Comparison of ENCODE assay signal across 1 cellular context in the genomic region with DNA sequence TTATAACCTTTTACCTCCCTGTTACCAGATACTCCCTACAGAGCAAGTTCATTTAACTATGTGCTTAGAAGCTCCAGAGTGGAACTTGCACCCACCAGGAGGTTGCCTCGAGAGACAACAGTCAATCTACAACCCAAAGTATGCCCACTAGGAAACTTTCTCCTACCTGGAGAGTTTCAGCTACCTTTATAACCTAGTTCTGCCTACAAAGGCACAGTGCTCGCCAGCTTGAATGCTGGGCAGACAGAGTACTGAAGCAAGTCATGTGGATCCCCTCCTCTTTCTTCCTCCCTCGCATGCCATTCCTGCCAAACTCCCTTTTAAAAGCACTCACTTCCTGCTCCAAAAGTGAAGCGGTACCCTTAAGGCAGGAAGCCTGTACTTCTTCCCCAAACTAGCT.
TF ChIP-seq lines count a peak whose summit lies in the region.

No MANE protein-coding gene starts in this region.

TF ChIP-seq in WTC11, 78 proteins besides CTCF, POLR2A, EP300 and RAD21 (continued from another document and continues in another):
- TF ChIP-seq, protein P1, sequence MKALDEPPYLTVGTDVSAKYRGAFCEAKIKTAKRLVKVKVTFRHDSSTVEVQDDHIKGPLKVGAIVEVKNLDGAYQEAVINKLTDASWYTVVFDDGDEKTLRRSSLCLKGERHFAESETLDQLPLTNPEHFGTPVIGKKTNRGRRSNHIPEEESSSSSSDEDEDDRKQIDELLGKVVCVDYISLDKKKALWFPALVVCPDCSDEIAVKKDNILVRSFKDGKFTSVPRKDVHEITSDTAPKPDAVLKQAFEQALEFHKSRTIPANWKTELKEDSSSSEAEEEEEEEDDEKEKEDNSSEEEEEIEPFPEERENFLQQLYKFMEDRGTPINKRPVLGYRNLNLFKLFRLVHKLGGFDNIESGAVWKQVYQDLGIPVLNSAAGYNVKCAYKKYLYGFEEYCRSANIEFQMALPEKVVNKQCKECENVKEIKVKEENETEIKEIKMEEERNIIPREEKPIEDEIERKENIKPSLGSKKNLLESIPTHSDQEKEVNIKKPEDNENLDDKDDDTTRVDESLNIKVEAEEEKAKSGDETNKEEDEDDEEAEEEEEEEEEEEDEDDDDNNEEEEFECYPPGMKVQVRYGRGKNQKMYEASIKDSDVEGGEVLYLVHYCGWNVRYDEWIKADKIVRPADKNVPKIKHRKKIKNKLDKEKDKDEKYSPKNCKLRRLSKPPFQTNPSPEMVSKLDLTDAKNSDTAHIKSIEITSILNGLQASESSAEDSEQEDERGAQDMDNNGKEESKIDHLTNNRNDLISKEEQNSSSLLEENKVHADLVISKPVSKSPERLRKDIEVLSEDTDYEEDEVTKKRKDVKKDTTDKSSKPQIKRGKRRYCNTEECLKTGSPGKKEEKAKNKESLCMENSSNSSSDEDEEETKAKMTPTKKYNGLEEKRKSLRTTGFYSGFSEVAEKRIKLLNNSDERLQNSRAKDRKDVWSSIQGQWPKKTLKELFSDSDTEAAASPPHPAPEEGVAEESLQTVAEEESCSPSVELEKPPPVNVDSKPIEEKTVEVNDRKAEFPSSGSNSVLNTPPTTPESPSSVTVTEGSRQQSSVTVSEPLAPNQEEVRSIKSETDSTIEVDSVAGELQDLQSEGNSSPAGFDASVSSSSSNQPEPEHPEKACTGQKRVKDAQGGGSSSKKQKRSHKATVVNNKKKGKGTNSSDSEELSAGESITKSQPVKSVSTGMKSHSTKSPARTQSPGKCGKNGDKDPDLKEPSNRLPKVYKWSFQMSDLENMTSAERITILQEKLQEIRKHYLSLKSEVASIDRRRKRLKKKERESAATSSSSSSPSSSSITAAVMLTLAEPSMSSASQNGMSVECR (CRISPR knock-in tag; IDR thresholded peaks at IDR 0.05; ENCODE audit: borderline replicate concordance) = no peak
- no peak for TF ChIP-seq ZNF416 (CRISPR knock-in tag; IDR thresholded peaks at IDR 0.05)
- peak; percentile 77 for TF ChIP-seq ZNF423 (CRISPR knock-in tag; IDR thresholded peaks at IDR 0.05)
- no peak for TF ChIP-seq ZNF219 (CRISPR knock-in tag; IDR thresholded peaks at IDR 0.05; ENCODE audit: borderline replicate concordance)
- TF ChIP-seq, protein P2, sequence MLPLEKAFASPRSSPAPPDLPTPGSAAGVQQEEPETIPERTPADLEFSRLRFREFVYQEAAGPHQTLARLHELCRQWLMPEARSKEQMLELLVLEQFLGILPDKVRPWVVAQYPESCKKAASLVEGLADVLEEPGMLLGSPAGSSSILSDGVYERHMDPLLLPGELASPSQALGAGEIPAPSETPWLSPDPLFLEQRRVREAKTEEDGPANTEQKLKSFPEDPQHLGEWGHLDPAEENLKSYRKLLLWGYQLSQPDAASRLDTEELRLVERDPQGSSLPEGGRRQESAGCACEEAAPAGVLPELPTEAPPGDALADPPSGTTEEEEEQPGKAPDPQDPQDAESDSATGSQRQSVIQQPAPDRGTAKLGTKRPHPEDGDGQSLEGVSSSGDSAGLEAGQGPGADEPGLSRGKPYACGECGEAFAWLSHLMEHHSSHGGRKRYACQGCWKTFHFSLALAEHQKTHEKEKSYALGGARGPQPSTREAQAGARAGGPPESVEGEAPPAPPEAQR (CRISPR knock-in tag; IDR thresholded peaks at IDR 0.05) = no peak
- TF ChIP-seq RORB (CRISPR knock-in tag; IDR thresholded peaks at IDR 0.05) = no peak
- no peak for TF ChIP-seq CREB1 (CRISPR knock-in tag; IDR thresholded peaks at IDR 0.05)
- peak; percentile 81; the same call in 1 of the 2 replicates for TF ChIP-seq TEAD1 (CRISPR knock-in tag; IDR thresholded peaks at IDR 0.05)
- TF ChIP-seq, protein P3, sequence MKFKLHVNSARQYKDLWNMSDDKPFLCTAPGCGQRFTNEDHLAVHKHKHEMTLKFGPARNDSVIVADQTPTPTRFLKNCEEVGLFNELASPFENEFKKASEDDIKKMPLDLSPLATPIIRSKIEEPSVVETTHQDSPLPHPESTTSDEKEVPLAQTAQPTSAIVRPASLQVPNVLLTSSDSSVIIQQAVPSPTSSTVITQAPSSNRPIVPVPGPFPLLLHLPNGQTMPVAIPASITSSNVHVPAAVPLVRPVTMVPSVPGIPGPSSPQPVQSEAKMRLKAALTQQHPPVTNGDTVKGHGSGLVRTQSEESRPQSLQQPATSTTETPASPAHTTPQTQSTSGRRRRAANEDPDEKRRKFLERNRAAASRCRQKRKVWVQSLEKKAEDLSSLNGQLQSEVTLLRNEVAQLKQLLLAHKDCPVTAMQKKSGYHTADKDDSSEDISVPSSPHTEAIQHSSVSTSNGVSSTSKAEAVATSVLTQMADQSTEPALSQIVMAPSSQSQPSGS (CRISPR knock-in tag; IDR thresholded peaks at IDR 0.05; ENCODE audit: borderline replicate concordance, low read depth) = no peak
- TF ChIP-seq SOX15 (CRISPR knock-in tag; IDR thresholded peaks at IDR 0.05) = no peak
- TF ChIP-seq, protein P4, sequence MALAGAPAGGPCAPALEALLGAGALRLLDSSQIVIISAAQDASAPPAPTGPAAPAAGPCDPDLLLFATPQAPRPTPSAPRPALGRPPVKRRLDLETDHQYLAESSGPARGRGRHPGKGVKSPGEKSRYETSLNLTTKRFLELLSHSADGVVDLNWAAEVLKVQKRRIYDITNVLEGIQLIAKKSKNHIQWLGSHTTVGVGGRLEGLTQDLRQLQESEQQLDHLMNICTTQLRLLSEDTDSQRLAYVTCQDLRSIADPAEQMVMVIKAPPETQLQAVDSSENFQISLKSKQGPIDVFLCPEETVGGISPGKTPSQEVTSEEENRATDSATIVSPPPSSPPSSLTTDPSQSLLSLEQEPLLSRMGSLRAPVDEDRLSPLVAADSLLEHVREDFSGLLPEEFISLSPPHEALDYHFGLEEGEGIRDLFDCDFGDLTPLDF (CRISPR knock-in tag; IDR thresholded peaks at IDR 0.05) = no peak
- TF ChIP-seq OVOL2 (CRISPR knock-in tag; IDR thresholded peaks at IDR 0.05; ENCODE audit: borderline replicate concordance) = no peak
- no peak for TF ChIP-seq NFATC4 (CRISPR knock-in tag; IDR thresholded peaks at IDR 0.05)
- TF ChIP-seq, protein P5, sequence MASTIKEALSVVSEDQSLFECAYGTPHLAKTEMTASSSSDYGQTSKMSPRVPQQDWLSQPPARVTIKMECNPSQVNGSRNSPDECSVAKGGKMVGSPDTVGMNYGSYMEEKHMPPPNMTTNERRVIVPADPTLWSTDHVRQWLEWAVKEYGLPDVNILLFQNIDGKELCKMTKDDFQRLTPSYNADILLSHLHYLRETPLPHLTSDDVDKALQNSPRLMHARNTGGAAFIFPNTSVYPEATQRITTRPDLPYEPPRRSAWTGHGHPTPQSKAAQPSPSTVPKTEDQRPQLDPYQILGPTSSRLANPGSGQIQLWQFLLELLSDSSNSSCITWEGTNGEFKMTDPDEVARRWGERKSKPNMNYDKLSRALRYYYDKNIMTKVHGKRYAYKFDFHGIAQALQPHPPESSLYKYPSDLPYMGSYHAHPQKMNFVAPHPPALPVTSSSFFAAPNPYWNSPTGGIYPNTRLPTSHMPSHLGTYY (CRISPR knock-in tag; IDR thresholded peaks at IDR 0.05) = no peak
- no peak for TF ChIP-seq GABPB1 (CRISPR knock-in tag; IDR thresholded peaks at IDR 0.05)
- TF ChIP-seq, protein P6, sequence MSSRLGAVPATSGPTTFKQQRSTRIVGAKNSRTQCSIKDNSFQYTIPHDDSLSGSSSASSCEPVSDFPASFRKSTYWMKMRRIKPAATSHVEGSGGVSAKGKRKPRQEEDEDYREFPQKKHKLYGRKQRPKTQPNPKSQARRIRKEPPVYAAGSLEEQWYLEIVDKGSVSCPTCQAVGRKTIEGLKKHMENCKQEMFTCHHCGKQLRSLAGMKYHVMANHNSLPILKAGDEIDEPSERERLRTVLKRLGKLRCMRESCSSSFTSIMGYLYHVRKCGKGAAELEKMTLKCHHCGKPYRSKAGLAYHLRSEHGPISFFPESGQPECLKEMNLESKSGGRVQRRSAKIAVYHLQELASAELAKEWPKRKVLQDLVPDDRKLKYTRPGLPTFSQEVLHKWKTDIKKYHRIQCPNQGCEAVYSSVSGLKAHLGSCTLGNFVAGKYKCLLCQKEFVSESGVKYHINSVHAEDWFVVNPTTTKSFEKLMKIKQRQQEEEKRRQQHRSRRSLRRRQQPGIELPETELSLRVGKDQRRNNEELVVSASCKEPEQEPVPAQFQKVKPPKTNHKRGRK (CRISPR knock-in tag; IDR thresholded peaks at IDR 0.05; ENCODE audit: borderline replicate concordance) = no peak
- TF ChIP-seq CREM (CRISPR knock-in tag; IDR thresholded peaks at IDR 0.05) = no peak
- TF ChIP-seq ZNF396 (CRISPR knock-in tag; IDR thresholded peaks at IDR 0.05; ENCODE audit: borderline replicate concordance) = no peak
- TF ChIP-seq, protein P7, sequence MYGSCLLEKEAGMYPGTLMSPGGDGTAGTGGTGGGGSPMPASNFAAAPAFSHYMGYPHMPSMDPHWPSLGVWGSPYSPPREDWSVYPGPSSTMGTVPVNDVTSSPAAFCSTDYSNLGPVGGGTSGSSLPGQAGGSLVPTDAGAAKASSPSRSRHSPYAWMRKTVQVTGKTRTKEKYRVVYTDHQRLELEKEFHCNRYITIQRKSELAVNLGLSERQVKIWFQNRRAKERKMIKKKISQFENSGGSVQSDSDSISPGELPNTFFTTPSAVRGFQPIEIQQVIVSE (CRISPR knock-in tag; IDR thresholded peaks at IDR 0.05; ENCODE audit: borderline replicate concordance) = no peak
- no peak for TF ChIP-seq KAT7 (CRISPR knock-in tag; IDR thresholded peaks at IDR 0.05; ENCODE audit: borderline replicate concordance)
- no peak for TF ChIP-seq MYBL2 (CRISPR knock-in tag; IDR thresholded peaks at IDR 0.05)
- no peak for TF ChIP-seq NR2C2 (CRISPR knock-in tag; IDR thresholded peaks at IDR 0.05)
- TF ChIP-seq, protein P8, sequence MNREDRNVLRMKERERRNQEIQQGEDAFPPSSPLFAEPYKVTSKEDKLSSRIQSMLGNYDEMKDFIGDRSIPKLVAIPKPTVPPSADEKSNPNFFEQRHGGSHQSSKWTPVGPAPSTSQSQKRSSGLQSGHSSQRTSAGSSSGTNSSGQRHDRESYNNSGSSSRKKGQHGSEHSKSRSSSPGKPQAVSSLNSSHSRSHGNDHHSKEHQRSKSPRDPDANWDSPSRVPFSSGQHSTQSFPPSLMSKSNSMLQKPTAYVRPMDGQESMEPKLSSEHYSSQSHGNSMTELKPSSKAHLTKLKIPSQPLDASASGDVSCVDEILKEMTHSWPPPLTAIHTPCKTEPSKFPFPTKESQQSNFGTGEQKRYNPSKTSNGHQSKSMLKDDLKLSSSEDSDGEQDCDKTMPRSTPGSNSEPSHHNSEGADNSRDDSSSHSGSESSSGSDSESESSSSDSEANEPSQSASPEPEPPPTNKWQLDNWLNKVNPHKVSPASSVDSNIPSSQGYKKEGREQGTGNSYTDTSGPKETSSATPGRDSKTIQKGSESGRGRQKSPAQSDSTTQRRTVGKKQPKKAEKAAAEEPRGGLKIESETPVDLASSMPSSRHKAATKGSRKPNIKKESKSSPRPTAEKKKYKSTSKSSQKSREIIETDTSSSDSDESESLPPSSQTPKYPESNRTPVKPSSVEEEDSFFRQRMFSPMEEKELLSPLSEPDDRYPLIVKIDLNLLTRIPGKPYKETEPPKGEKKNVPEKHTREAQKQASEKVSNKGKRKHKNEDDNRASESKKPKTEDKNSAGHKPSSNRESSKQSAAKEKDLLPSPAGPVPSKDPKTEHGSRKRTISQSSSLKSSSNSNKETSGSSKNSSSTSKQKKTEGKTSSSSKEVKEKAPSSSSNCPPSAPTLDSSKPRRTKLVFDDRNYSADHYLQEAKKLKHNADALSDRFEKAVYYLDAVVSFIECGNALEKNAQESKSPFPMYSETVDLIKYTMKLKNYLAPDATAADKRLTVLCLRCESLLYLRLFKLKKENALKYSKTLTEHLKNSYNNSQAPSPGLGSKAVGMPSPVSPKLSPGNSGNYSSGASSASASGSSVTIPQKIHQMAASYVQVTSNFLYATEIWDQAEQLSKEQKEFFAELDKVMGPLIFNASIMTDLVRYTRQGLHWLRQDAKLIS (CRISPR knock-in tag; IDR thresholded peaks at IDR 0.05; ENCODE audit: borderline replicate concordance) = no peak
- TF ChIP-seq ELF4 (CRISPR knock-in tag; IDR thresholded peaks at IDR 0.05; ENCODE audit: low read depth) = no peak
- TF ChIP-seq JUN (CRISPR knock-in tag; IDR thresholded peaks at IDR 0.05) = no peak
- no peak for TF ChIP-seq SMAD3 (CRISPR knock-in tag; IDR thresholded peaks at IDR 0.05; ENCODE audit: borderline replicate concordance)
- TF ChIP-seq SMAD4 (CRISPR knock-in tag; IDR thresholded peaks at IDR 0.05) = no peak
- TF ChIP-seq, protein P9, sequence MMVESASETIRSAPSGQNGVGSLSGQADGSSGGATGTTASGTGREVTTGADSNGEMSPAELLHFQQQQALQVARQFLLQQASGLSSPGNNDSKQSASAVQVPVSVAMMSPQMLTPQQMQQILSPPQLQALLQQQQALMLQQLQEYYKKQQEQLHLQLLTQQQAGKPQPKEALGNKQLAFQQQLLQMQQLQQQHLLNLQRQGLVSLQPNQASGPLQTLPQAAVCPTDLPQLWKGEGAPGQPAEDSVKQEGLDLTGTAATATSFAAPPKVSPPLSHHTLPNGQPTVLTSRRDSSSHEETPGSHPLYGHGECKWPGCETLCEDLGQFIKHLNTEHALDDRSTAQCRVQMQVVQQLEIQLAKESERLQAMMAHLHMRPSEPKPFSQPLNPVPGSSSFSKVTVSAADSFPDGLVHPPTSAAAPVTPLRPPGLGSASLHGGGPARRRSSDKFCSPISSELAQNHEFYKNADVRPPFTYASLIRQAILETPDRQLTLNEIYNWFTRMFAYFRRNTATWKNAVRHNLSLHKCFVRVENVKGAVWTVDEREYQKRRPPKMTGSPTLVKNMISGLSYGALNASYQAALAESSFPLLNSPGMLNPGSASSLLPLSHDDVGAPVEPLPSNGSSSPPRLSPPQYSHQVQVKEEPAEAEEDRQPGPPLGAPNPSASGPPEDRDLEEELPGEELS (CRISPR knock-in tag; IDR thresholded peaks at IDR 0.05) = peak; percentile 75; the same call in 1 of the 2 replicates
- TF ChIP-seq, protein P10, sequence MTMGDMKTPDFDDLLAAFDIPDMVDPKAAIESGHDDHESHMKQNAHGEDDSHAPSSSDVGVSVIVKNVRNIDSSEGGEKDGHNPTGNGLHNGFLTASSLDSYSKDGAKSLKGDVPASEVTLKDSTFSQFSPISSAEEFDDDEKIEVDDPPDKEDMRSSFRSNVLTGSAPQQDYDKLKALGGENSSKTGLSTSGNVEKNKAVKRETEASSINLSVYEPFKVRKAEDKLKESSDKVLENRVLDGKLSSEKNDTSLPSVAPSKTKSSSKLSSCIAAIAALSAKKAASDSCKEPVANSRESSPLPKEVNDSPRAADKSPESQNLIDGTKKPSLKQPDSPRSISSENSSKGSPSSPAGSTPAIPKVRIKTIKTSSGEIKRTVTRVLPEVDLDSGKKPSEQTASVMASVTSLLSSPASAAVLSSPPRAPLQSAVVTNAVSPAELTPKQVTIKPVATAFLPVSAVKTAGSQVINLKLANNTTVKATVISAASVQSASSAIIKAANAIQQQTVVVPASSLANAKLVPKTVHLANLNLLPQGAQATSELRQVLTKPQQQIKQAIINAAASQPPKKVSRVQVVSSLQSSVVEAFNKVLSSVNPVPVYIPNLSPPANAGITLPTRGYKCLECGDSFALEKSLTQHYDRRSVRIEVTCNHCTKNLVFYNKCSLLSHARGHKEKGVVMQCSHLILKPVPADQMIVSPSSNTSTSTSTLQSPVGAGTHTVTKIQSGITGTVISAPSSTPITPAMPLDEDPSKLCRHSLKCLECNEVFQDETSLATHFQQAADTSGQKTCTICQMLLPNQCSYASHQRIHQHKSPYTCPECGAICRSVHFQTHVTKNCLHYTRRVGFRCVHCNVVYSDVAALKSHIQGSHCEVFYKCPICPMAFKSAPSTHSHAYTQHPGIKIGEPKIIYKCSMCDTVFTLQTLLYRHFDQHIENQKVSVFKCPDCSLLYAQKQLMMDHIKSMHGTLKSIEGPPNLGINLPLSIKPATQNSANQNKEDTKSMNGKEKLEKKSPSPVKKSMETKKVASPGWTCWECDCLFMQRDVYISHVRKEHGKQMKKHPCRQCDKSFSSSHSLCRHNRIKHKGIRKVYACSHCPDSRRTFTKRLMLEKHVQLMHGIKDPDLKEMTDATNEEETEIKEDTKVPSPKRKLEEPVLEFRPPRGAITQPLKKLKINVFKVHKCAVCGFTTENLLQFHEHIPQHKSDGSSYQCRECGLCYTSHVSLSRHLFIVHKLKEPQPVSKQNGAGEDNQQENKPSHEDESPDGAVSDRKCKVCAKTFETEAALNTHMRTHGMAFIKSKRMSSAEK (CRISPR knock-in tag; IDR thresholded peaks at IDR 0.05; ENCODE audit: borderline replicate concordance) = no peak
- peak; percentile 84 for TF ChIP-seq ETV6 (CRISPR knock-in tag; IDR thresholded peaks at IDR 0.05)
- no peak for TF ChIP-seq FOXP1 (CRISPR knock-in tag; IDR thresholded peaks at IDR 0.05; ENCODE audit: borderline replicate concordance)
- TF ChIP-seq TEAD4 (CRISPR knock-in tag; IDR thresholded peaks at IDR 0.05) = no peak
